In genomic region chr2:231250146-231250545, GRCh38 we compare ENCODE assay signal across 24 cellular contexts. TPM values are rescaled to one million over a fixed set of nuclear protein-coding genes. Genes with fewer than 3 reads are reported as not detected.
DNase-seq lines count a peak whose midpoint lies in the region; ATAC-seq and TF ChIP-seq lines count a peak whose summit lies in the region.
"Had no signal": no experiment of that assay in that cellular context is flagged by ENCODE, and none has a peak within 500 bp of the region (broad histone marks: within the 10 kb centered on the region; RNA-seq: fewer than 3 reads in every experiment).

No MANE protein-coding gene starts in this region.

- H3K4me3 ChIP-seq in AG09309 (ENCODE audit: control insufficient read depth, low read depth, low read length) = no peak overlapping the region
- H3K4me3 ChIP-seq in foreskin fibroblast (ENCODE audit: low read depth in 1 of 2, low read length in 2 of 2) = no peak overlapping the region
- H3K4me3 ChIP-seq: ovary, right atrium auricular region, spleen, upper lobe of right lung had no signal

- peak; percentile 75 for DNase-seq in AG09309 (ENCODE audit: low read depth)
- DNase-seq in GM04504 (ENCODE audit: low read depth) = peak; percentile 57
- DNase-seq in RPMI7951 (ENCODE audit: low read depth) = peak; percentile 55
- peak; percentile 51 to 79 for DNase-seq in foreskin fibroblast
- DNase-seq in stimulated activated naive CD4-positive, alpha-beta T cell treated with Interleukin-2 at 50 U/mL for 16 hours (lab: John Stamatoyannopoulos, UW) = no peak
- DNase-seq in SHP77 treated with DMSO at 0.1 percent for 48 hours (lab: John Stamatoyannopoulos, UW) = no peak
- DNase-seq: activated CD4-positive, alpha-beta T cell treated with anti-CD3 and anti-CD28 coated beads, Interleukin-2, amount 10 ng/mL, durations not matched to agents 24 days and 14 days; activated gamma-delta T cell treated with Interleukin-2 at 50 U/mL for 16 hours; activated T-cell treated with anti-CD3 and anti-CD28 coated beads, Interleukin-2, amount 50 U/mL, for 4 hours; CD4-positive, CD25-positive, alpha-beta regulatory T cell; DND-41; kidney; NCI-H1105 treated with DMSO at 0.1 percent for 48 hours; NCI-H2029 treated with DMSO at 0.1 percent for 48 hours; NCI-H446; ovary; spleen; stimulated activated CD4-positive, alpha-beta T cell treated with anti-CD3 and anti-CD28 coated beads, Interleukin-4, amount 100 ng/mL, for 1 hour; T-helper 2 cell; upper lobe of right lung had no signal

- no peak for ATAC-seq in HG03571 (IDR thresholded peaks at IDR 0.05; ENCODE audit: unreplicated experiment)
- ATAC-seq in HG02840 (IDR thresholded peaks at IDR 0.05; ENCODE audit: low FRiP score, unreplicated experiment) = no peak
- ATAC-seq: activated T-cell treated with anti-CD3 and anti-CD28 coated beads, Interleukin-2, amount 50 U/mL, for 4 hours; SK-N-SH treated with all-trans-retinoic acid at 6 μM for 48 hours; upper lobe of right lung had no signal

- TF ChIP-seq CTCF in AG09309 (IDR thresholded peaks at IDR 0.05; ENCODE audit: control insufficient read depth, insufficient read depth, low read depth, low read length, missing control alignments) (no peak), foreskin fibroblast (IDR thresholded peaks at IDR 0.05; ENCODE audit: low read depth, low read length) (no peak)

RNA-seq across cellular contexts. Expression of gene ARMC9, which starts 51.7 kb away (rescaled TPM):
- total RNA-seq in RPMI7951 (2014; rRNA removed; shearing (Covaris generic)) = 62.3 and 67.2 TPM in 2 replicates

Comparison
In these comparisons a context has a peak if more than half of its experiments do, and no peak if none do; other contexts are left out.
1. DNase-seq: peak in AG09309 (single experiment), GM04504 (single experiment), RPMI7951 (single experiment) and foreskin fibroblast (2 of 2); none in stimulated activated naive CD4-positive, alpha-beta T cell treated with Interleukin-2 at 50 U/mL for 16 hours (single experiment) and SHP77 treated with DMSO at 0.1 percent for 48 hours (single experiment).